Comparison of ENCODE assay signal across 1 cellular context in genomic region chr14:104093366-104094055, GRCh38.
TF ChIP-seq lines count a peak whose summit lies in the region.

No MANE protein-coding gene starts in this region.

TF ChIP-seq in H1, 55 proteins besides CTCF, POLR2A, EP300 and RAD21:
- TF ChIP-seq BRCA1 (IDR thresholded peaks at IDR 0.05; ENCODE audit: low read depth, low read length) (no peak), SAP30 (IDR thresholded peaks at IDR 0.05; ENCODE audit: insufficient read depth, insufficient replicate concordance, low read length) (no peak), TAF1 (IDR thresholded peaks at IDR 0.05; ENCODE audit: low read depth, low read length) (no peak), SRF (IDR thresholded peaks at IDR 0.05; ENCODE audit: low read depth, low read length) (no peak), RBBP5 (IDR thresholded peaks at IDR 0.05; ENCODE audit: borderline replicate concordance, low read depth, low read length) (no peak)
- TF ChIP-seq, protein P1, sequence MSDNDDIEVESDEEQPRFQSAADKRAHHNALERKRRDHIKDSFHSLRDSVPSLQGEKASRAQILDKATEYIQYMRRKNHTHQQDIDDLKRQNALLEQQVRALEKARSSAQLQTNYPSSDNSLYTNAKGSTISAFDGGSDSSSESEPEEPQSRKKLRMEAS (IDR thresholded peaks at IDR 0.05), result no peak
TF ChIP-seq in H1: peak in this region for 0.
